8 cellular contexts compared by ENCODE assay signal in the genomic region with DNA sequence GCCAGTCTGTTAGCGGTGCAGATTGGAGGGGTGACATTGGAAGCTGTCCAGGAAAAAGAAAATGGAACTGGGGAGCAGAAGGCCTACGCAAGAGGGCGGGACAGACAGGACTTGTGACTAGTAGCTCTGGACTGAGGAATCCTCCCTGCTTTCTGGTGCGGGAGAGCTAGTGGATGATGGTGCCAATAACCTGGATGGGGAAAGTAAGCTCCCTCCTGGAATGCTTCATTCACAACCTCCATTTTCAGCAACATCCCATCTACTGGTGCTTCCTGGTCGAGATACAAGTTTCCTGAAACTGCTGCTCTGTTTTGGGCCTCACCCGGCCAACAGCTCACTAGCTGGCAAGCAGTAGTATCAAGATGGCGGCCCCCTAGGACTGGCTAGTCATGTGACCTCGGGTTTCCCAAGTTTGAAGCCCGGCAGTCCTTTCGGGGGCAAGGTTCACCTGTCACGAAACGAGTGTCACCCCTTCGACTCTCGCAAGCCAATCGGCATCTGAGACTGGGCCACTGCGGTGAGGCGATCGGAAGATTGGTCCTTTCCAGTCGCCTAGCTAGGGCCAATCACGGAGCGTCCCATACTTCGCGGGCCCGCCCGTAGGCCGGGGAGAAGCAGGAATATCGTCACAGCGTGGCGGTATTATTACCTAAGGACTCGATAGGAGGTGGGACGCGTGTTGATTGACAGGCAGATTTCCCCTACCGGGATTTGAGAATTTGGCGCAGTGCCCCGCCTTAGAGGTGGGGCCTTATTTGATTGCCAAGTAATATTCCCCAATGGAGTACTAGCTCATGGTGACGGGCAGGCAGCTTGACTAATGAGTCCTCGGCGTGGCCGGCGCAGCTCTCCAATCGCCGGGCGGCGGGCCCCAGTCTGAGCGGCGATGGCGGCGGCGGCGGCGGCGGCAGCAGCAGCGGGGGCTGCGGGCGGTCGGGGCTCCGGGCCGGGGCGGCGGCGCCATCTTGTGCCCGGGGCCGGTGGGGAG. TPM values are rescaled to one million over a fixed set of nuclear protein-coding genes. Genes with fewer than 3 reads are reported as not detected.
DNase-seq lines count a peak whose midpoint lies in the region; ATAC-seq lines count a peak whose summit lies in the region.

A gene with protein sequence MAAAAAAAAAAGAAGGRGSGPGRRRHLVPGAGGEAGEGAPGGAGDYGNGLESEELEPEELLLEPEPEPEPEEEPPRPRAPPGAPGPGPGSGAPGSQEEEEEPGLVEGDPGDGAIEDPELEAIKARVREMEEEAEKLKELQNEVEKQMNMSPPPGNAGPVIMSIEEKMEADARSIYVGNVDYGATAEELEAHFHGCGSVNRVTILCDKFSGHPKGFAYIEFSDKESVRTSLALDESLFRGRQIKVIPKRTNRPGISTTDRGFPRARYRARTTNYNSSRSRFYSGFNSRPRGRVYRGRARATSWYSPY (plus strand): TSS at position 874 of the 988 bp plus-strand sequence. CDS start 13 bp downstream, at position 887.

- DNase-seq in NCI-H2081 (lab: John Stamatoyannopoulos, UW) (peak; percentile 100), T1000 (lab: John Stamatoyannopoulos, UW) (peak; percentile 98), astrocyte of the hippocampus (ENCODE audit: low read depth, low spot score) (peak; percentile 100), hepatic stellate cell (ENCODE audit: low spot score) (peak; percentile 97), aorta (peak; percentile 98 to 99)

- H3K27me3 ChIP-seq in rectal smooth muscle tissue (ENCODE audit: control insufficient read depth, insufficient read depth, low read length): no peaks in the 10 kb centered on the region
- H3K27me3 ChIP-seq in aorta (ENCODE audit: control insufficient read depth in 1 of 2, insufficient read depth in 2 of 2, low read length in 1 of 2): no peaks in the 10 kb centered on the region

- no peaks in the 10 kb centered on the region for H3K9me3 ChIP-seq in aorta (ENCODE audit: control insufficient read depth, low read length)

- H3K27ac ChIP-seq in rectal smooth muscle tissue (ENCODE audit: low read depth, low read length): peak within 1 kb of the TSS; percentile 92
- H3K27ac ChIP-seq in aorta (ENCODE audit: low read depth in 1 of 2, low read length in 2 of 2): peak within 1 kb of the TSS; percentile 80 to 94

- ATAC-seq in GM18508 (IDR thresholded peaks at IDR 0.05; ENCODE audit: insufficient read depth, unreplicated experiment) (peak; percentile 90), HG03025 (IDR thresholded peaks at IDR 0.05; ENCODE audit: low FRiP score, unreplicated experiment) (peak; percentile 88), aorta (ENCODE audit: low FRiP score) (peak; percentile 98)

- intact Hi-C loops in aorta (cut with DNase I): loop anchor here (1.0 to 10.0 kb wide), 5 partner anchors 35 to 244 kb away; a partner anchor contains a TSS

- H3K36me3 ChIP-seq in rectal smooth muscle tissue (ENCODE audit: control insufficient read depth, insufficient read depth, low read length): peaks cover 12% of the 10 kb centered on the region
- H3K36me3 ChIP-seq in aorta (ENCODE audit: control insufficient read depth in 1 of 2, insufficient read depth in 2 of 2, low read length in 1 of 2): peaks cover 2 to 7% of the 10 kb centered on the region in 2 donors

- H3K4me1 ChIP-seq in rectal smooth muscle tissue (ENCODE audit: control insufficient read depth, insufficient read depth, low read length) (peaks cover 12% of the 10 kb centered on the region), aorta (ENCODE audit: control insufficient read depth in 1 of 2, insufficient read depth in 2 of 2, low read length in 2 of 2) (no peaks in the 10 kb centered on the region)

- peak within 1 kb of the TSS; percentile 61 for H3K9ac ChIP-seq in rectal smooth muscle tissue (ENCODE audit: low read length)

- 3 to 4% methylated on average over 60 to 63 of the region's 63 CpGs for WGBS in aorta, 2 donors

- peak within 1 kb of the TSS; percentile 92 for H3K4me3 ChIP-seq in rectal smooth muscle tissue (ENCODE audit: low read length)
- H3K4me3 ChIP-seq in aorta (ENCODE audit: low read length in 2 of 2): peak within 1 kb of the TSS; percentile 81 to 91

RNA-seq across cellular contexts. Expression of the gene that starts here (rescaled TPM):
- total RNA-seq in aorta: 100 to 1,000 TPM; 106 to 139 TPM
- 100 to 1,000 TPM in 1 of 2 donors, 10 to 100 TPM in 1; 57.0 to 226 TPM for polyA plus RNA-seq in aorta

Comparison
In these comparisons a context has a peak if more than half of its experiments do, and no peak if none do; other contexts are left out.
1. Peak in every context shown above with its lines: DNase-seq, ATAC-seq, H3K4me3 ChIP-seq and H3K27ac ChIP-seq.